ENCODE assay signal across 1 cellular context in genomic region chr3:46228259-46229222, GRCh38.
TF ChIP-seq lines count a peak whose summit lies in the region.

No MANE protein-coding gene starts in this region.

TF ChIP-seq in K562, 482 proteins besides CTCF, POLR2A, EP300 and RAD21 (continued from another document):
- TF ChIP-seq THRA (IDR thresholded peaks at IDR 0.05) (no peak), ELK3 (CRISPR knock-in tag; IDR thresholded peaks at IDR 0.05) (0 out of 2 replicates have a peak, but pooled peaks have one; percentile 47), PML (IDR thresholded peaks at IDR 0.05; ENCODE audit: low read length) (peak; percentile 36; the same call in 1 of the 2 replicates), POLR2AphosphoS5 (IDR thresholded peaks at IDR 0.05; ENCODE audit: control insufficient read depth, insufficient read depth, low read depth, low read length) (peak; percentile 38; the same call in 1 of the 2 replicates), NFE2 (IDR thresholded peaks at IDR 0.05; ENCODE audit: low read depth) (no peak), NCOR1 (IDR thresholded peaks at IDR 0.05) (peak; percentile 48; the same call in 1 of the 2 replicates), CBFA2T2 (conservative IDR thresholded peaks at IDR 0.05) (peak; percentile 67), NFIC (IDR thresholded peaks at IDR 0.05) (peak; percentile 70; the same call in 1 of the 2 replicates), BRCA1 (IDR thresholded peaks at IDR 0.05) (no peak), BRCA1 (CRISPR knock-in tag; IDR thresholded peaks at IDR 0.05) (no peak), ZBTB8A (IDR thresholded peaks at IDR 0.05; ENCODE audit: partially characterized antibody) (no peak), ZBTB49 (CRISPR knock-in tag; IDR thresholded peaks at IDR 0.05; ENCODE audit: borderline replicate concordance) (no peak), SMAD3 (CRISPR knock-in tag; conservative IDR thresholded peaks at IDR 0.05) (peak; percentile 56; the same call in 1 of the 2 replicates), TEAD4 (IDR thresholded peaks at IDR 0.05; ENCODE audit: low read length) (peak; percentile 86), TEAD4 (CRISPR knock-in tag; IDR thresholded peaks at IDR 0.05; ENCODE audit: borderline replicate concordance) (no peak), ID3 (CRISPR knock-in tag; IDR thresholded peaks at IDR 0.05) (no peak), ID3 (tag; IDR thresholded peaks at IDR 0.05) (no peak), BHLHE40 (IDR thresholded peaks at IDR 0.05; ENCODE audit: low read length) (peak; percentile 43; the same call in 1 of the 2 replicates), MECOM (CRISPR knock-in tag; IDR thresholded peaks at IDR 0.05) (0 out of 2 replicates have a peak, but pooled peaks have one; percentile 10), TEAD1 (CRISPR knock-in tag; IDR thresholded peaks at IDR 0.05) (no peak; a peak in 1 of 4 replicates), KHSRP (IDR thresholded peaks at IDR 0.05) (no peak), ZNF407 (IDR thresholded peaks at IDR 0.05; ENCODE audit: low read depth) (no peak), ZFP91 (CRISPR knock-in tag; IDR thresholded peaks at IDR 0.05) (no peak), XRCC5 (IDR thresholded peaks at IDR 0.05; ENCODE audit: low read depth, low read length) (no peak), CREB3L1 (IDR thresholded peaks at IDR 0.05; ENCODE audit: borderline replicate concordance, low read depth) (no peak), SMARCB1 (IDR thresholded peaks at IDR 0.05; ENCODE audit: insufficient read length, low read depth) (no peak), BRD9 (IDR thresholded peaks at IDR 0.05; ENCODE audit: low read depth, partially characterized antibody) (no peak), ZNF23 (CRISPR knock-in tag; IDR thresholded peaks at IDR 0.05) (no peak), VEZF1 (CRISPR knock-in tag; IDR thresholded peaks at IDR 0.05) (peak; percentile 42; the same call in 1 of the 2 replicates), RNF2 (IDR thresholded peaks at IDR 0.05) (no peak)
